9 cellular contexts compared by ENCODE assay signal in the genomic region with DNA sequence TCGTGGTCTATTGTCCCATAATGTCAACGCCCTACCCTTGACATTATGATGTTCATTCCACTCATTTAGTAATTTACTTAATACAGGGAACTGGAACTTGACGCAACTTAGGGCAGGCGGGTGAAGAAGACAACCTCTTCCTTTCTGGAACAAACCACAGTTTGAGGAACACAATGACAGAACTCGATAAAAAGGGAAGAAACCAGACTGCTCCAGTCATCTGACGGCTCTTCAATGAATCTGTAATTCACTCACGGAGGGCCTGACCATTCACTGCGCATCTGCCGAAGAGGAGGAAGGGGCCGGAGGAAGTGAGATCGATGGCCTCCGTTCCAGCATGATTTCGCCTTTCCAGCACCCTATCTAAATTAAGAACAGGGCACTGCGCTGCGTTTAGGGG.
DNase-seq lines count a peak whose midpoint lies in the region; ATAC-seq, FAIRE-seq and TF ChIP-seq lines count a peak whose summit lies in the region.
"Had no signal": no experiment of that assay in that cellular context is flagged by ENCODE, and none has a peak within 500 bp of the region (broad histone marks: within the 10 kb centered on the region; RNA-seq: fewer than 3 reads in every experiment).

No MANE protein-coding gene starts in this region.

- H3K4me1 ChIP-seq in rectal smooth muscle tissue (ENCODE audit: control insufficient read depth, insufficient read depth, low read length): peaks cover 15% of the 10 kb centered on the region

- CTCF ChIA-PET in T-cell (lab: Charles Lee): interaction anchor here in 1 of 2 donors (0.8 kb wide), 1 partner anchor 13 kb away, joined by 3 read pairs; no protein-coding TSS in a partner anchor

- no peaks in the 10 kb centered on the region for H3K9me3 ChIP-seq in MG63

- TF ChIP-seq CTCF in D721Med (IDR thresholded peaks at IDR 0.05; ENCODE audit: insufficient read depth, missing control alignments): no peak

- H3K4me3 ChIP-seq in rectal smooth muscle tissue (ENCODE audit: low read length): no peak overlapping the region
- no peak overlapping the region for H3K4me3 ChIP-seq in MG63

- H3K4me3 Mint-ChIP-seq in T-cell: peak overlapping the region in 1 of 3 donors; percentile 30

- H3K27me3 Mint-ChIP-seq in T-cell: no peaks in the 10 kb centered on the region

- ATAC-seq in T-cell (replicated peaks in 1 of 4): no peak
- no peak for ATAC-seq in HG02973 (IDR thresholded peaks at IDR 0.05; ENCODE audit: unreplicated experiment)

- H3K36me3 ChIP-seq in rectal smooth muscle tissue (ENCODE audit: control insufficient read depth, insufficient read depth, low read length): no peaks in the 10 kb centered on the region
- no peaks in the 10 kb centered on the region; the same call in 1 of the 2 replicates for H3K36me3 ChIP-seq in MG63

- H3K9ac ChIP-seq in rectal smooth muscle tissue (ENCODE audit: low read length): no peak overlapping the region

- peak; percentile 6 for FAIRE-seq in D721Med (lab: Jason Lieb, UNC)

- peak overlapping the region; percentile 70 to 85 for H3K27ac Mint-ChIP-seq in T-cell

- H3K36me3 Mint-ChIP-seq in T-cell: peaks cover 53% of the 10 kb centered on the region

- DNase-seq in D721Med (ENCODE audit: insufficient read length, low spot score): no peak
- peak in 1 of 34 experiments; percentile 27 for DNase-seq in T-cell
- DNase-seq in head of caudate nucleus: peak in 31 of 42 donors; percentile 11 to 67 (median 36)
- DNase-seq in dermis blood vessel endothelial cell: no peak
- DNase-seq in MG63: no peak
- DNase-seq in NCI-H2081 treated with DMSO at 0.1 percent for 48 hours (lab: John Stamatoyannopoulos, UW): no peak
- DNase-seq: activated CD8-positive, alpha-beta memory T cell treated with anti-CD3 and anti-CD28 coated beads, Interleukin-2, amount 50 U/mL, for 4 hours had no signal

- intact Hi-C loops in head of caudate nucleus (cut with DNase I): loop anchor here (10.0 kb wide), 1 partner anchor 92 kb away; no protein-coding TSS in a partner anchor

- H3K9me3 Mint-ChIP-seq in T-cell: no peaks in the 10 kb centered on the region

- peak overlapping the region; percentile 43 for H3K27ac ChIP-seq in rectal smooth muscle tissue (ENCODE audit: low read depth, low read length)

- H3K4me1 Mint-ChIP-seq in T-cell: peaks cover 63 to 78% (median 73%) of the 10 kb centered on the region in 3 donors

- POLR2A ChIA-PET in T-cell (lab: Charles Lee): interaction anchor here in 1 of 2 donors (0.5 kb wide), 1 partner anchor 112 kb away, joined by 6 read pairs; no protein-coding TSS in a partner anchor

- H3K27me3 ChIP-seq in rectal smooth muscle tissue (ENCODE audit: control insufficient read depth, insufficient read depth, low read length): no peaks in the 10 kb centered on the region
- no peaks in the 10 kb centered on the region for H3K27me3 ChIP-seq in MG63

Comparison
In these comparisons a context has a peak if more than half of its experiments do, and no peak if none do; other contexts are left out.
1. DNase-seq: peak in head of caudate nucleus (31 of 42); none in D721Med (single experiment), dermis blood vessel endothelial cell (single experiment), MG63 (single experiment) and NCI-H2081 treated with DMSO at 0.1 percent for 48 hours (single experiment).